ENCODE assay signal across 10 cellular contexts in the genomic region with DNA sequence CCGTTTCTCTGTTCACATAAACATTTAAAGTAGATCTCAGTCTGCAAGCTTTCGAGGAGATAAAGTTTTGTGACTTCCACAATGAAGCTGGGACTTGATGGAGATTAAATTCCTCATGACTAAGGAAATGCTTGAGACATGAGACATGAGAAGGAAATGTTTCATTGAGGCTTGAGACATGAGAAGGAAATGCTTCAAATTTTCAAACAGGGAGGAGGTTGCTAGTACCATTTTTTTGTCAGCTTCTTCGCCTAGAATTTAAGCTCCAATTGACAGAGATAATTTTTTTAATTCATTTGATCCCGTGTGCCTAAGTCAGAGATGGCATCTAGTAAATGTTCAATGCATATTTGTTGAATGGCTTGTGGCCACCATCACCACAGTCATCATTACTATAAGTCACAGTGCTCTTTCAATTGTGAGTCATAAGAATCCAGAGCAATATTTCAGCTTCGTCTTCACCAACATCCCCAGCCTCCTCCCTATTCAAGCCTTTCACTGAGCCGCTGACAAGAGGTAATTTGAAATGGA. TPM values are rescaled to one million over a fixed set of nuclear protein-coding genes. Genes with fewer than 3 reads are reported as not detected.
DNase-seq lines count a peak whose midpoint lies in the region; TF ChIP-seq lines count a peak whose summit lies in the region.
"Had no signal": no experiment of that assay in that cellular context is flagged by ENCODE, and none has a peak within 500 bp of the region (broad histone marks: within the 10 kb centered on the region; RNA-seq: fewer than 3 reads in every experiment).

No MANE protein-coding gene starts in this region.

- H3K27me3 Mint-ChIP-seq in HFFc6 (ENCODE audit: insufficient read depth), result peaks cover 4% of the 10 kb centered on the region

- H3K9me3 ChIP-seq in ascending aorta, result no peaks in the 10 kb centered on the region
- H3K9me3 ChIP-seq: upper lobe of left lung had no signal

- intact Hi-C loops in ascending aorta (cut with DNase I), result no loop called here

- peaks cover 73% of the 10 kb centered on the region for H3K4me1 Mint-ChIP-seq in HFFc6 (ENCODE audit: low read depth)

- DNase-seq in HFFc6, result peak; percentile 90
- no peak for DNase-seq in ascending aorta (ENCODE audit: low spot score in 2 of 2)
- no peak for DNase-seq in GM19240 (ENCODE audit: insufficient read length, low spot score)
- DNase-seq in NCI-H345 treated with DMSO at 0.1 percent for 48 hours (lab: John Stamatoyannopoulos, UW; ENCODE audit: unreplicated experiment), result no peak
- DNase-seq in HuH-7.5 (ENCODE audit: low spot score), result no peak
- DNase-seq in NCI-H526 treated with DMSO at 0.1 percent for 48 hours (lab: John Stamatoyannopoulos, UW), result no peak

- peaks cover 9% of the 10 kb centered on the region for H3K36me3 Mint-ChIP-seq in HFFc6 (ENCODE audit: low read depth)

- H3K9me3 Mint-ChIP-seq in HFFc6, result no peaks in the 10 kb centered on the region

- H3K79me2 ChIP-seq in ACC112 (ENCODE audit: control insufficient read depth, insufficient read depth, low read length, unreplicated experiment), result peaks cover 37% of the 10 kb centered on the region

- H3K4me1 ChIP-seq in ACC112 (ENCODE audit: control insufficient read depth, insufficient read depth, low read length, unreplicated experiment) (peaks cover 36% of the 10 kb centered on the region), ascending aorta (peaks cover 8 to 13% of the 10 kb centered on the region in 2 donors)

- H3K27me3 ChIP-seq in ACC112 (ENCODE audit: insufficient read depth, low read length) (no peaks in the 10 kb centered on the region), ascending aorta (peaks cover 7% of the 10 kb centered on the region)

- H3K4me3 ChIP-seq in ACC112 (ENCODE audit: low read depth, low read length), result peak overlapping the region; percentile 87
- peak overlapping the region; percentile 37 to 56 for H3K4me3 ChIP-seq in ascending aorta
- H3K4me3 ChIP-seq in iPS-11a (ENCODE audit: low read depth, low read length), result peak overlapping the region; percentile 73

- H3K36me3 ChIP-seq in ACC112 (ENCODE audit: insufficient read depth, low read length) (no peaks in the 10 kb centered on the region), ascending aorta (no peaks in the 10 kb centered on the region)
- H3K36me3 ChIP-seq: upper lobe of left lung had no signal

- no peak overlapping the region for H2AFZ ChIP-seq in ACC112 (ENCODE audit: low read length, unreplicated experiment)

- H3K4me3 Mint-ChIP-seq in HFFc6, result peak overlapping the region; percentile 92

- H3K27ac Mint-ChIP-seq in HFFc6, result peak overlapping the region; percentile 95

- no peak for TF ChIP-seq CTCF in HFFc6 (IDR thresholded peaks at IDR 0.05)
- TF ChIP-seq CTCF in ascending aorta (IDR thresholded peaks at IDR 0.05), result no peak

- peak overlapping the region; percentile 98 for H3K27ac ChIP-seq in ACC112 (ENCODE audit: low read depth, low read length)
- H3K27ac ChIP-seq in ascending aorta, result no peak overlapping the region
- H3K27ac ChIP-seq: upper lobe of left lung had no signal

RNA-seq across cellular contexts. Expression of a gene that starts 0.5 kb away (rescaled TPM):
- 10 to 100 TPM; 44.9 to 70.3 (median 48.2) TPM for total RNA-seq in HFFc6 (2021; fragmentation: NEBNext Ultra II Directional; extraction: Animal tissue kit (Norgen Biotek cat#: 25700))
- total RNA-seq in ascending aorta, result not detected
- total RNA-seq: T-helper 2 cell treated with Interferon-gamma antibody and Interleukin-4, amounts not matched to agents 100 ng/mL and 5 ng/mL, for 36 hours had no signal

RNA-seq across cellular contexts. Expression of a gene that starts 39.5 kb away (rescaled TPM):
- total RNA-seq in HFFc6 (2021; fragmentation: NEBNext Ultra II Directional; extraction: Animal tissue kit (Norgen Biotek cat#: 25700)), result 10 to 100 TPM; 25.6 to 33.1 (median 32.1) TPM
- 5.3 TPM for total RNA-seq in ascending aorta

Comparison
In these comparisons a context has a peak if more than half of its experiments do, and no peak if none do; other contexts are left out.
1. RNA of a gene that starts 0.5 kb away (total RNA-seq): 44.9 to 70.3 TPM in HFFc6; not detected in ascending aorta (single experiment); every median in the first group is over 10 times any median in the second.
2. Peak in every context shown above with its lines, with median percentiles within 50 percentile points of each other: H3K4me3 ChIP-seq.